9 cellular contexts compared by ENCODE assay signal in genomic region chr7:143205560-143206293, GRCh38. TPM values are rescaled to one million over a fixed set of nuclear protein-coding genes. Genes with fewer than 3 reads are reported as not detected.
DNase-seq lines count a peak whose midpoint lies in the region; ATAC-seq and TF ChIP-seq lines count a peak whose summit lies in the region.
"Had no signal": no experiment of that assay in that cellular context is flagged by ENCODE, and none has a peak within 500 bp of the region (broad histone marks: within the 10 kb centered on the region; RNA-seq: fewer than 3 reads in every experiment).

No MANE protein-coding gene starts in this region.

- no peaks in the 10 kb centered on the region for H3K4me1 ChIP-seq in Caco-2

- no peaks in the 10 kb centered on the region for H3K36me3 Mint-ChIP-seq in immature natural killer cell
- no peaks in the 10 kb centered on the region for H3K36me3 Mint-ChIP-seq in Caco-2 (ENCODE audit: insufficient read depth, unreplicated experiment)

- no peaks in the 10 kb centered on the region for H3K9me3 ChIP-seq in Caco-2

- ATAC-seq in HG02763 (IDR thresholded peaks at IDR 0.05; ENCODE audit: unreplicated experiment), result peak; percentile 85

- POLR2A ChIA-PET in Caco-2 (lab: Charles Lee), result no interaction called here

- H3K27me3 Mint-ChIP-seq in immature natural killer cell (ENCODE audit: low read depth in 3 of 3) (peaks cover 0 to 10% (median 1%) of the 10 kb centered on the region in 3 donors), Caco-2 (ENCODE audit: insufficient read depth, unreplicated experiment) (peaks cover 18% of the 10 kb centered on the region)

- intact Hi-C loops in Caco-2 (cut with micrococcal nuclease; ENCODE audit: unreplicated experiment), result no loop called here

- DNase-seq in activated CD8-positive, alpha-beta memory T cell treated with anti-CD3 and anti-CD28 coated beads, Interleukin-2, amount 50 U/mL, for 1 hour (ENCODE audit: extremely low read depth), result peak; percentile 1
- no peak for DNase-seq in activated CD8-positive, alpha-beta memory T cell treated with anti-CD3 and anti-CD28 coated beads, Interleukin-2, amount 50 U/mL, for 48 hours
- DNase-seq in NOMO-1 treated with dmso at 0.1 percent for 144 hours (lab: John Stamatoyannopoulos, UW; ENCODE audit: unreplicated experiment), result peak; percentile 82
- DNase-seq in immature natural killer cell, result peak; percentile 15 to 28 (median 16)
- DNase-seq in Caco-2, result no peak
- no peak for DNase-seq in SHP77 (lab: John Stamatoyannopoulos, UW)
- DNase-seq in NCI-H524 treated with DMSO at 0.1 percent for 48 hours (lab: John Stamatoyannopoulos, UW), result no peak

- TF ChIP-seq CTCF in Caco-2 (IDR thresholded peaks at IDR 0.05; ENCODE audit: insufficient read depth in 1 of 2, low read depth in 1 of 2, low read length in 1 of 2, severe bottlenecking in 1 of 2, unreplicated experiment in 1 of 2), result no peak

- CTCF ChIA-PET in Caco-2 (lab: Charles Lee), result no interaction called here

- H3K4me3 ChIP-seq in Caco-2 (ENCODE audit: low read depth, low read length), result no peak overlapping the region

- H3K27ac Mint-ChIP-seq in immature natural killer cell (peak overlapping the region in 2 of 6 donors; percentile 1 to 11), Caco-2 (ENCODE audit: unreplicated experiment) (no peak overlapping the region)

- BruUV-seq in Caco-2 (replicated peaks; lab: Mats Ljungman, UMichigan), result no TSS peak

- H3K36me3 ChIP-seq in Caco-2 (ENCODE audit: control insufficient read depth, insufficient read depth, low read length), result no peaks in the 10 kb centered on the region

- H3K9me3 Mint-ChIP-seq in immature natural killer cell (peaks cover 0 to 2% (median 0%) of the 10 kb centered on the region in 6 donors), Caco-2 (ENCODE audit: unreplicated experiment) (no peaks in the 10 kb centered on the region)

- H3K4me1 Mint-ChIP-seq in immature natural killer cell, result peaks cover 16 to 22% of the 10 kb centered on the region in 2 donors
- peaks cover 6% of the 10 kb centered on the region for H3K4me1 Mint-ChIP-seq in Caco-2 (ENCODE audit: low read depth, unreplicated experiment)

- no peaks in the 10 kb centered on the region for H3K27me3 ChIP-seq in Caco-2 (replicated peaks; ENCODE audit: control insufficient read depth, insufficient read depth, low read length)

- H3K4me3 Mint-ChIP-seq in immature natural killer cell (peak overlapping the region in 4 of 5 donors; percentile 12 to 45 (median 16)), Caco-2 (ENCODE audit: unreplicated experiment) (no peak overlapping the region)

RNA-seq across cellular contexts. Expression of gene TAS2R40, which starts 16.1 kb away (rescaled TPM):
- not detected for polyA plus RNA-seq in immature natural killer cell
- not detected in 2 replicates for total RNA-seq in Caco-2 (2022)
- polyA plus RNA-seq: BJ had no signal

RNA-seq across cellular contexts. Expression of gene TAS2R39, which starts 22.5 kb away (rescaled TPM):
- not detected for polyA plus RNA-seq in immature natural killer cell
- not detected in 2 replicates for total RNA-seq in Caco-2 (2022)
- polyA plus RNA-seq: BJ had no signal

RNA-seq across cellular contexts. Expression of gene GSTK1, which starts 57.5 kb away (rescaled TPM):
- 100 to 1,000 TPM; 238 to 266 (median 252) TPM for polyA plus RNA-seq in immature natural killer cell
- total RNA-seq in Caco-2 (2022), result 127 and 134 TPM in 2 replicates

Comparison
In these comparisons a context has a peak if more than half of its experiments do, and no peak if none do; other contexts are left out.
1. DNase-seq: peak in activated CD8-positive, alpha-beta memory T cell treated with anti-CD3 and anti-CD28 coated beads, Interleukin-2, amount 50 U/mL, for 1 hour (single experiment), NOMO-1 treated with dmso at 0.1 percent for 144 hours (single experiment) and immature natural killer cell (3 of 3); none in activated CD8-positive, alpha-beta memory T cell treated with anti-CD3 and anti-CD28 coated beads, Interleukin-2, amount 50 U/mL, for 48 hours (single experiment), Caco-2 (0 of 2), SHP77 (0 of 2) and NCI-H524 treated with DMSO at 0.1 percent for 48 hours (single experiment).